In genomic region chr6:93323630-93324029, GRCh38 we compare ENCODE assay signal across 31 cellular contexts.
"Had no signal": no experiment of that assay in that cellular context is flagged by ENCODE, and none has a peak within 500 bp of the region (broad histone marks: within the 10 kb centered on the region; RNA-seq: fewer than 3 reads in every experiment).

No MANE protein-coding gene starts in this region.

- H3K4me1 ChIP-seq: adrenal gland, body of pancreas, colonic mucosa had no signal

- H3K27me3 ChIP-seq: adrenal gland, body of pancreas, colonic mucosa had no signal

- ATAC-seq: activated CD4-positive, CD25-positive, alpha-beta regulatory T cell treated with anti-CD3 and anti-CD28 coated beads, Interleukin-2, amount 50 U/mL, for 24 hours; activated CD8-positive, alpha-beta memory T cell treated with anti-CD3 and anti-CD28 coated beads, Interleukin-2, amount 10 ng/mL, durations not matched to agents 7 days and 5 days; activated CD8-positive, alpha-beta T cell treated with anti-CD3 and anti-CD28 coated beads, Interleukin-2, amount 10 ng/mL, durations not matched to agents 7 days and 5 days; activated naive CD8-positive, alpha-beta T cell treated with anti-CD3 and anti-CD28 coated beads, Interleukin-2, amount 50 U/mL, for 24 hours; body of pancreas; T-helper 17 cell had no signal

- H3K36me3 ChIP-seq: adrenal gland, colonic mucosa, WERI-Rb-1 had no signal

- FAIRE-seq: endometrium, endothelial cell of umbilical vein, frontal cortex had no signal

- H3K9me3 ChIP-seq: adrenal gland, body of pancreas, colonic mucosa had no signal

- DNase-seq: activated B cell treated with CpG ODN at 0.5 μM for 24 hours; activated CD4-positive, alpha-beta memory T cell treated with anti-CD3 and anti-CD28 coated beads for 36 hours; activated CD4-positive, alpha-beta T cell treated with anti-CD3 and anti-CD28 coated beads, Interleukin-2, amount 10 ng/mL, durations not matched to agents 24 days and 14 days; activated CD8-positive, alpha-beta memory T cell treated with anti-CD3 and anti-CD28 coated beads, Interleukin-2, amount 10 ng/mL, durations not matched to agents 7 days and 5 days; activated CD8-positive, alpha-beta memory T cell treated with anti-CD3 and anti-CD28 coated beads, Interleukin-2, amount 50 U/mL, for 4 hours; activated CD8-positive, alpha-beta T cell treated with anti-CD3 and anti-CD28 coated beads, Interleukin-2, amount 10 ng/mL, durations not matched to agents 7 days and 5 days; activated effector memory CD4-positive, alpha-beta T cell treated with anti-CD3 and anti-CD28 coated beads, Interleukin-2, amount 50 U/mL, for 16 hours; activated naive CD4-positive, alpha-beta T cell treated with anti-CD3 and anti-CD28 coated beads for 36 hours; activated naive CD8-positive, alpha-beta T cell treated with anti-CD3 and anti-CD28 coated beads for 36 hours; activated naive CD8-positive, alpha-beta T cell treated with anti-CD3 and anti-CD28 coated beads, Interleukin-2, amount 50 U/mL, for 24 hours; activated T-cell treated with anti-CD3 and anti-CD28 coated beads, Interleukin-2, amount 50 U/mL, for 1 hour; activated T-cell treated with anti-CD3 and anti-CD28 coated beads, Interleukin-2, amount 50 U/mL, for 48 hours; adrenal gland; amygdala; aorta; body of pancreas; caudate nucleus; cerebellar nuclear complex; colonic mucosa; effector CD8-positive, alpha-beta T cell; foreskin fibroblast; head of caudate nucleus; T-helper 1 cell; T-helper 17 cell; T1000; WERI-Rb-1 had no signal

- H3K4me3 ChIP-seq: adrenal gland, body of pancreas, colonic mucosa had no signal

- H3K27ac ChIP-seq: adrenal gland, body of pancreas, colonic mucosa, epithelial cell of prostate, WERI-Rb-1 had no signal
